In the genomic region with DNA sequence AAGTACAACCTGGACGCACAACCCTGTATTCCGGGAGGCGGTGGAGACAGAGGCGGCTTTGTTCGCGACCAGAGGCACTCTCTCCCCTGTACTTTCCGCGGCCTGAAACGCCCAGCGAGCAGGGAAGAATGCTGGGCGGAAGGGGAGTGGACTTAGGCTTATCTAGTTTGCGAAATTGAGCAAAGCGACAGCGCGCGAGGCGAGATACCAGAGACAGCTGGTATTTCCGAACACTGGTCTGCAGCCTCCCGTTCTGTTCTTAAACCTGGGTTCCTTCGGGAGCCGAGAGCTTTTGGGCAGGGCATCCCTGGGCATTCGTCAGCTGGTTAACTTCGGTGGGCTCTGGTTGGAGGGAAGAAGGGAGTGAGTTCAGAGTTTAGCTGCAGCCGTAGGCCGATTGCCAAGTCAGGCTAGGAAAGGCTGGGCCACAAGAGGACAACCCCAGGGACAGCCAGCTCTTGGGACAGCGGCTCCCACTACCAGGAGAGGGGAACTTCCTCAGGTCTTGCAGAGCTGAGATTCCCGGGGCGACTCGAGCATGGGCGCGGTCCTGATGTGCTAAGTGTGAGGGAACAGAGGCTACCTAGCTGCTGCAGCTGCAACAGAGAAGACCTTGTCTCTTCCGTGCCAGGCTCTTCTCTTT, we compare ENCODE assay signal across 1 cellular context.
A peak's percentile ranks its signal among the peaks of the same experiment; 100 is the strongest.
TF ChIP-seq lines count a peak whose summit lies in the region.

No MANE protein-coding gene starts in this region.

TF ChIP-seq in HepG2, 621 proteins besides CTCF, POLR2A, EP300 and RAD21 (continued from another document and continues in another):
- TF ChIP-seq, protein P1, sequence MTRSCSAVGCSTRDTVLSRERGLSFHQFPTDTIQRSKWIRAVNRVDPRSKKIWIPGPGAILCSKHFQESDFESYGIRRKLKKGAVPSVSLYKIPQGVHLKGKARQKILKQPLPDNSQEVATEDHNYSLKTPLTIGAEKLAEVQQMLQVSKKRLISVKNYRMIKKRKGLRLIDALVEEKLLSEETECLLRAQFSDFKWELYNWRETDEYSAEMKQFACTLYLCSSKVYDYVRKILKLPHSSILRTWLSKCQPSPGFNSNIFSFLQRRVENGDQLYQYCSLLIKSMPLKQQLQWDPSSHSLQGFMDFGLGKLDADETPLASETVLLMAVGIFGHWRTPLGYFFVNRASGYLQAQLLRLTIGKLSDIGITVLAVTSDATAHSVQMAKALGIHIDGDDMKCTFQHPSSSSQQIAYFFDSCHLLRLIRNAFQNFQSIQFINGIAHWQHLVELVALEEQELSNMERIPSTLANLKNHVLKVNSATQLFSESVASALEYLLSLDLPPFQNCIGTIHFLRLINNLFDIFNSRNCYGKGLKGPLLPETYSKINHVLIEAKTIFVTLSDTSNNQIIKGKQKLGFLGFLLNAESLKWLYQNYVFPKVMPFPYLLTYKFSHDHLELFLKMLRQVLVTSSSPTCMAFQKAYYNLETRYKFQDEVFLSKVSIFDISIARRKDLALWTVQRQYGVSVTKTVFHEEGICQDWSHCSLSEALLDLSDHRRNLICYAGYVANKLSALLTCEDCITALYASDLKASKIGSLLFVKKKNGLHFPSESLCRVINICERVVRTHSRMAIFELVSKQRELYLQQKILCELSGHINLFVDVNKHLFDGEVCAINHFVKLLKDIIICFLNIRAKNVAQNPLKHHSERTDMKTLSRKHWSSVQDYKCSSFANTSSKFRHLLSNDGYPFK (CRISPR knock-in tag; IDR thresholded peaks at IDR 0.05; ENCODE audit: borderline replicate concordance), result no peak
- TF ChIP-seq FOXK2 (IDR thresholded peaks at IDR 0.05), result no peak
- TF ChIP-seq, protein P2, sequence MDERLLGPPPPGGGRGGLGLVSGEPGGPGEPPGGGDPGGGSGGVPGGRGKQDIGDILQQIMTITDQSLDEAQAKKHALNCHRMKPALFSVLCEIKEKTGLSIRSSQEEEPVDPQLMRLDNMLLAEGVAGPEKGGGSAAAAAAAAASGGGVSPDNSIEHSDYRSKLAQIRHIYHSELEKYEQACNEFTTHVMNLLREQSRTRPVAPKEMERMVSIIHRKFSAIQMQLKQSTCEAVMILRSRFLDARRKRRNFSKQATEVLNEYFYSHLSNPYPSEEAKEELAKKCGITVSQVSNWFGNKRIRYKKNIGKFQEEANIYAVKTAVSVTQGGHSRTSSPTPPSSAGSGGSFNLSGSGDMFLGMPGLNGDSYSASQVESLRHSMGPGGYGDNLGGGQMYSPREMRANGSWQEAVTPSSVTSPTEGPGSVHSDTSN (CRISPR knock-in tag; IDR thresholded peaks at IDR 0.05), result no peak
- TF ChIP-seq FUBP1 (CRISPR knock-in tag; IDR thresholded peaks at IDR 0.05; ENCODE audit: borderline replicate concordance), result no peak
- TF ChIP-seq MXI1 (IDR thresholded peaks at IDR 0.05; ENCODE audit: borderline replicate concordance, low read depth, low read length), result no peak; the same call in 2 of the 3 replicates
- TF ChIP-seq ZNF354B (CRISPR knock-in tag; IDR thresholded peaks at IDR 0.05), result no peak
- TF ChIP-seq, protein P3, sequence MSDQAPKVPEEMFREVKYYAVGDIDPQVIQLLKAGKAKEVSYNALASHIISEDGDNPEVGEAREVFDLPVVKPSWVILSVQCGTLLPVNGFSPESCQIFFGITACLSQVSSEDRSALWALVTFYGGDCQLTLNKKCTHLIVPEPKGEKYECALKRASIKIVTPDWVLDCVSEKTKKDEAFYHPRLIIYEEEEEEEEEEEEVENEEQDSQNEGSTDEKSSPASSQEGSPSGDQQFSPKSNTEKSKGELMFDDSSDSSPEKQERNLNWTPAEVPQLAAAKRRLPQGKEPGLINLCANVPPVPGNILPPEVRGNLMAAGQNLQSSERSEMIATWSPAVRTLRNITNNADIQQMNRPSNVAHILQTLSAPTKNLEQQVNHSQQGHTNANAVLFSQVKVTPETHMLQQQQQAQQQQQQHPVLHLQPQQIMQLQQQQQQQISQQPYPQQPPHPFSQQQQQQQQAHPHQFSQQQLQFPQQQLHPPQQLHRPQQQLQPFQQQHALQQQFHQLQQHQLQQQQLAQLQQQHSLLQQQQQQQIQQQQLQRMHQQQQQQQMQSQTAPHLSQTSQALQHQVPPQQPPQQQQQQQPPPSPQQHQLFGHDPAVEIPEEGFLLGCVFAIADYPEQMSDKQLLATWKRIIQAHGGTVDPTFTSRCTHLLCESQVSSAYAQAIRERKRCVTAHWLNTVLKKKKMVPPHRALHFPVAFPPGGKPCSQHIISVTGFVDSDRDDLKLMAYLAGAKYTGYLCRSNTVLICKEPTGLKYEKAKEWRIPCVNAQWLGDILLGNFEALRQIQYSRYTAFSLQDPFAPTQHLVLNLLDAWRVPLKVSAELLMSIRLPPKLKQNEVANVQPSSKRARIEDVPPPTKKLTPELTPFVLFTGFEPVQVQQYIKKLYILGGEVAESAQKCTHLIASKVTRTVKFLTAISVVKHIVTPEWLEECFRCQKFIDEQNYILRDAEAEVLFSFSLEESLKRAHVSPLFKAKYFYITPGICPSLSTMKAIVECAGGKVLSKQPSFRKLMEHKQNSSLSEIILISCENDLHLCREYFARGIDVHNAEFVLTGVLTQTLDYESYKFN (CRISPR knock-in tag; conservative IDR thresholded peaks at IDR 0.05), result peak; percentile 57; the same call in 1 of the 2 replicates
- no peak for TF ChIP-seq NFIC (IDR thresholded peaks at IDR 0.05; ENCODE audit: low read length)
- TF ChIP-seq SALL1 (CRISPR knock-in tag; IDR thresholded peaks at IDR 0.05), result peak; percentile 78
- peak; percentile 62; the same call in 1 of the 2 replicates for TF ChIP-seq ZFY (CRISPR knock-in tag; IDR thresholded peaks at IDR 0.05)
- TF ChIP-seq, protein P4, sequence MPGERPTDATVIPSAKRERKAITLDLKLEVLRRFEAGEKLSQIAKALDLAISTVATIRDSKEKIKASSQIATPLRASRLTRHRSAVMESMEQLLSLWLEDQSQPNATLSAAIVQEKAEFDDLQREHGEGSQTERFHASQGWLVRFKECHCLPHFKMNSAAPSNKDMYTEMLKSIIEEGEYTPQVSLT (CRISPR knock-in tag; IDR thresholded peaks at IDR 0.05; ENCODE audit: borderline replicate concordance, low read depth), result no peak
- TF ChIP-seq GATAD1 (CRISPR knock-in tag; IDR thresholded peaks at IDR 0.05), result no peak
- TF ChIP-seq ZBTB7B (CRISPR knock-in tag; IDR thresholded peaks at IDR 0.05), result peak; percentile 48; the same call in 1 of the 2 replicates
- no peak for TF ChIP-seq MATR3 (CRISPR knock-in tag; IDR thresholded peaks at IDR 0.05)
- TF ChIP-seq ZNF232 (CRISPR knock-in tag; IDR thresholded peaks at IDR 0.05; ENCODE audit: borderline replicate concordance), result no peak
- TF ChIP-seq, protein P5, sequence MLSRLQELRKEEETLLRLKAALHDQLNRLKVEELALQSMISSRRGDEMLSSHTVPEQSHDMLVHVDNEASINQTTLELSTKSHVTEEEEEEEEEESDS (CRISPR knock-in tag; IDR thresholded peaks at IDR 0.05; ENCODE audit: borderline replicate concordance), result peak; percentile 61; the same call in 1 of the 2 replicates
- TF ChIP-seq HES4 (CRISPR knock-in tag; IDR thresholded peaks at IDR 0.05; ENCODE audit: borderline replicate concordance), result no peak
- no peak for TF ChIP-seq GMEB1 (CRISPR knock-in tag; IDR thresholded peaks at IDR 0.05; ENCODE audit: borderline replicate concordance)
- no peak for TF ChIP-seq HNRNPH1 (optimal IDR thresholded peaks at IDR 0.05; ENCODE audit: low read depth, low read length)
- TF ChIP-seq ZC3H4 (CRISPR knock-in tag; IDR thresholded peaks at IDR 0.05; ENCODE audit: borderline replicate concordance), result no peak
- TF ChIP-seq ZUFSP (CRISPR knock-in tag; IDR thresholded peaks at IDR 0.05; ENCODE audit: borderline replicate concordance), result no peak
- no peak for TF ChIP-seq IKZF1 (IDR thresholded peaks at IDR 0.05)
- TF ChIP-seq POGZ (CRISPR knock-in tag; IDR thresholded peaks at IDR 0.05), result no peak
- no peak for TF ChIP-seq ZKSCAN1 (IDR thresholded peaks at IDR 0.05; ENCODE audit: low read length)
- TF ChIP-seq ZNF10 (CRISPR knock-in tag; IDR thresholded peaks at IDR 0.05; ENCODE audit: borderline replicate concordance, low read depth), result no peak
- no peak; the same call in 1 of the 2 replicates for TF ChIP-seq NFYC (CRISPR knock-in tag; IDR thresholded peaks at IDR 0.05)
- TF ChIP-seq ETS1 (CRISPR knock-in tag; IDR thresholded peaks at IDR 0.05), result no peak
- TF ChIP-seq ZNF329 (CRISPR knock-in tag; IDR thresholded peaks at IDR 0.05; ENCODE audit: low read depth), result no peak
- TF ChIP-seq SMARCC2 (IDR thresholded peaks at IDR 0.05), result no peak
- no peak for TF ChIP-seq ZNF337 (CRISPR knock-in tag; IDR thresholded peaks at IDR 0.05; ENCODE audit: borderline replicate concordance, low read depth)
- TF ChIP-seq, protein P6, sequence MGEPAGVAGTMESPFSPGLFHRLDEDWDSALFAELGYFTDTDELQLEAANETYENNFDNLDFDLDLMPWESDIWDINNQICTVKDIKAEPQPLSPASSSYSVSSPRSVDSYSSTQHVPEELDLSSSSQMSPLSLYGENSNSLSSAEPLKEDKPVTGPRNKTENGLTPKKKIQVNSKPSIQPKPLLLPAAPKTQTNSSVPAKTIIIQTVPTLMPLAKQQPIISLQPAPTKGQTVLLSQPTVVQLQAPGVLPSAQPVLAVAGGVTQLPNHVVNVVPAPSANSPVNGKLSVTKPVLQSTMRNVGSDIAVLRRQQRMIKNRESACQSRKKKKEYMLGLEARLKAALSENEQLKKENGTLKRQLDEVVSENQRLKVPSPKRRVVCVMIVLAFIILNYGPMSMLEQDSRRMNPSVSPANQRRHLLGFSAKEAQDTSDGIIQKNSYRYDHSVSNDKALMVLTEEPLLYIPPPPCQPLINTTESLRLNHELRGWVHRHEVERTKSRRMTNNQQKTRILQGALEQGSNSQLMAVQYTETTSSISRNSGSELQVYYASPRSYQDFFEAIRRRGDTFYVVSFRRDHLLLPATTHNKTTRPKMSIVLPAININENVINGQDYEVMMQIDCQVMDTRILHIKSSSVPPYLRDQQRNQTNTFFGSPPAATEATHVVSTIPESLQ (CRISPR knock-in tag; conservative IDR thresholded peaks at IDR 0.05), result no peak
- peak; percentile 63 for TF ChIP-seq FOXA3 (CRISPR knock-in tag; IDR thresholded peaks at IDR 0.05)
- no peak for TF ChIP-seq PHF20 (CRISPR knock-in tag; IDR thresholded peaks at IDR 0.05)
- TF ChIP-seq NCOR1 (IDR thresholded peaks at IDR 0.05; ENCODE audit: borderline replicate concordance, low read length), result 0 out of 2 replicates have a peak, but pooled peaks have one; percentile 19
- TF ChIP-seq ZNF253 (CRISPR knock-in tag; IDR thresholded peaks at IDR 0.05; ENCODE audit: borderline replicate concordance), result no peak
- TF ChIP-seq ATM (IDR thresholded peaks at IDR 0.05; ENCODE audit: borderline replicate concordance), result no peak
- no peak for TF ChIP-seq MTF1 (CRISPR knock-in tag; IDR thresholded peaks at IDR 0.05)
- TF ChIP-seq ZNF17 (CRISPR knock-in tag; IDR thresholded peaks at IDR 0.05), result no peak
- TF ChIP-seq ZNF782 (CRISPR knock-in tag; IDR thresholded peaks at IDR 0.05; ENCODE audit: borderline replicate concordance), result no peak; the same call in 1 of the 2 replicates
- no peak for TF ChIP-seq ZNF790 (CRISPR knock-in tag; IDR thresholded peaks at IDR 0.05; ENCODE audit: borderline replicate concordance)
- no peak for TF ChIP-seq GTF3A (CRISPR knock-in tag; conservative IDR thresholded peaks at IDR 0.05)
- no peak for TF ChIP-seq PAF1 (CRISPR knock-in tag; IDR thresholded peaks at IDR 0.05)
- peak; percentile 76; the same call in 1 of the 2 replicates for TF ChIP-seq RNF2 (conservative IDR thresholded peaks at IDR 0.05; ENCODE audit: low read depth)
- no peak for TF ChIP-seq SAFB2 (CRISPR knock-in tag; IDR thresholded peaks at IDR 0.05; ENCODE audit: borderline replicate concordance, low read depth)
- TF ChIP-seq ZNF841 (CRISPR knock-in tag; IDR thresholded peaks at IDR 0.05; ENCODE audit: borderline replicate concordance), result no peak
